ENCODE assay signal across 9 cellular contexts in the genomic region with DNA sequence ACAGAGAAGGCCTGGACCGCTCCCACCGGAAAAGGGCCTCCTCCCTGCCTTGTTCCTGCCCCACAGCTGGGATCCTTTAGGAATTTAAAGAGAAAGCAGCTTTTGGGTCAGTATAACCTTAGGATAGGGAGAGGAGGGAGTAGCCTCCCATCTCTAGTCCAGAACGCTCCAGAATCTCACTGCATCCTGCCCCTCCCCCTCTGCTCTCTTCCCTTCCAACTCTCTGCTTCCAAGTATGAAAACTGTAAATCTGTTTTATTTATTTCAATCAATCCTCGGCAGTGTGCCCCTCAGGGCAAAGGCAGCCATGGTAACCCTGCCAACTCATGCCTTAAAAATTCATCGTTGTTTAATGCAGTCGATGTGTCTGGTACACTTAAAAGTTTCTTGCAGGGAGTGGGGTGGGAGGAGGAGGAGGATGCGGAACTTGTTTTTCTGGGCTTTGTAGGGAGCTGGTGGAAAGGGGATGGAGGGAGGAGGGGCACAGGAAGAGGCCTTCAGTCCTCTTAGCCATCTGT. TPM values are rescaled to one million over a fixed set of nuclear protein-coding genes. Genes with fewer than 3 reads are reported as not detected.
DNase-seq lines count a peak whose midpoint lies in the region; ATAC-seq and TF ChIP-seq lines count a peak whose summit lies in the region.
"Had no signal": no experiment of that assay in that cellular context is flagged by ENCODE, and none has a peak within 500 bp of the region (broad histone marks: within the 10 kb centered on the region; RNA-seq: fewer than 3 reads in every experiment).

No MANE protein-coding gene starts in this region.

- TF ChIP-seq POLR2A in esophagus muscularis mucosa (IDR thresholded peaks at IDR 0.05; ENCODE audit: low read depth): no peak

- H3K79me2 ChIP-seq in trophoblast cell (ENCODE audit: control insufficient read depth, insufficient read depth, low read length, poor library complexity) (no peaks in the 10 kb centered on the region), neural progenitor cell (ENCODE audit: low read depth) (no peaks in the 10 kb centered on the region)

- intact Hi-C loops in esophagus muscularis mucosa (cut with DNase I): no loop called here

- peaks cover 4% of the 10 kb centered on the region for H3K36me3 Mint-ChIP-seq in neural progenitor cell

- H3K4me1 Mint-ChIP-seq in neural progenitor cell: peaks cover 46% of the 10 kb centered on the region

- H3K4me1 ChIP-seq in BLaER1 (peaks cover 45% of the 10 kb centered on the region), esophagus muscularis mucosa (peaks cover 67 to 96% (median 94%) of the 10 kb centered on the region in 4 donors), trophoblast cell (ENCODE audit: control insufficient read depth in 1 of 2, insufficient read depth in 2 of 2, low read length in 2 of 2) (peaks cover 33 to 39% of the 10 kb centered on the region in 2 experiments), neural progenitor cell (peaks cover 13% of the 10 kb centered on the region)

- no peaks in the 10 kb centered on the region for H3K9me3 ChIP-seq in BLaER1
- no peaks in the 10 kb centered on the region for H3K9me3 ChIP-seq in esophagus muscularis mucosa
- H3K9me3 ChIP-seq in trophoblast cell (ENCODE audit: insufficient read depth, low read depth, low read length): no peaks in the 10 kb centered on the region
- no peaks in the 10 kb centered on the region for H3K9me3 ChIP-seq in neural progenitor cell (ENCODE audit: low read depth)

- ATAC-seq in GM21576 (IDR thresholded peaks at IDR 0.05; ENCODE audit: unreplicated experiment): no peak

- peak overlapping the region; percentile 48 for H2BK12ac ChIP-seq in trophoblast cell (ENCODE audit: low read length)

- 23% methylated on average over 7 of the region's 7 CpGs for WGBS in esophagus muscularis mucosa
- WGBS in trophoblast cell (ENCODE audit: extremely low coverage, insufficient coverage, insufficient read length): no CpG with 5 or more reads among the region's 7 CpGs

- H3K27ac ChIP-seq in BLaER1: peak overlapping the region; percentile 26; the same call in 1 of the 2 replicates
- peak overlapping the region; percentile 91 to 99 (median 96) for H3K27ac ChIP-seq in esophagus muscularis mucosa (replicated peaks in 1 of 4)
- H3K27ac ChIP-seq in trophoblast cell (ENCODE audit: low read depth, low read length): peak overlapping the region; percentile 32
- H3K27ac ChIP-seq in neural progenitor cell: no peak overlapping the region

- H3K27me3 ChIP-seq in BLaER1: no peaks in the 10 kb centered on the region
- no peaks in the 10 kb centered on the region for H3K27me3 ChIP-seq in esophagus muscularis mucosa
- H3K27me3 ChIP-seq in trophoblast cell (ENCODE audit: insufficient read depth, low read length): no peaks in the 10 kb centered on the region
- H3K27me3 ChIP-seq in neural progenitor cell: no peaks in the 10 kb centered on the region

- no peaks in the 10 kb centered on the region for H4K20me1 ChIP-seq in BLaER1
- H4K20me1 ChIP-seq in neural progenitor cell (ENCODE audit: low read depth): peaks cover 23% of the 10 kb centered on the region

- no peak overlapping the region for H3K4ac ChIP-seq in trophoblast cell (ENCODE audit: low read depth, low read length)

- no peak overlapping the region for H2AFZ ChIP-seq in trophoblast cell (ENCODE audit: insufficient read depth, low read length, poor library complexity)
- H2AFZ ChIP-seq in neural progenitor cell (replicated peaks): no peak overlapping the region

- TF ChIP-seq EP300 in esophagus muscularis mucosa (IDR thresholded peaks at IDR 0.05): no peak

- H2BK5ac ChIP-seq in trophoblast cell (ENCODE audit: low read depth, low read length, poor library complexity): peak overlapping the region; percentile 3

- no peak overlapping the region for H3K4me3 Mint-ChIP-seq in neural progenitor cell

- H3K9me3 Mint-ChIP-seq in neural progenitor cell: no peaks in the 10 kb centered on the region

- no peak overlapping the region for H4K12ac ChIP-seq in trophoblast cell (ENCODE audit: low read depth, low read length)

- peak overlapping the region; percentile 56 for H4K91ac ChIP-seq in trophoblast cell (ENCODE audit: low read depth, low read length)

- no peaks in the 10 kb centered on the region for H3F3A ChIP-seq in neural progenitor cell (ENCODE audit: low read depth)

- H3K79me1 ChIP-seq in trophoblast cell (ENCODE audit: low read length): peaks cover 16% of the 10 kb centered on the region

- H3K27ac Mint-ChIP-seq in neural progenitor cell: no peak overlapping the region

- DNase-seq in RPMI7951 (ENCODE audit: low read depth) (peak; percentile 93), esophagus muscularis mucosa (ENCODE audit: extremely low spot score) (no peak), trophoblast cell (peak; percentile 58 to 82), neural progenitor cell (ENCODE audit: low spot score) (no peak), NOMO-1 treated with dmso at 0.1 percent for 144 hours (lab: John Stamatoyannopoulos, UW; ENCODE audit: unreplicated experiment) (no peak), occipital lobe (lab: John Stamatoyannopoulos, UW) (no peak)
- DNase-seq: DMS79 treated with DMSO at 0.1 percent for 48 hours had no signal

- no peak overlapping the region for H3K14ac ChIP-seq in trophoblast cell (ENCODE audit: low read length)

- H3K18ac ChIP-seq in trophoblast cell (ENCODE audit: low read length): peak overlapping the region; percentile 15

- peak overlapping the region; percentile 12 for H2BK120ac ChIP-seq in trophoblast cell (ENCODE audit: insufficient read depth, low read length, poor library complexity)

- H3K23ac ChIP-seq in trophoblast cell (ENCODE audit: low read length): no peak overlapping the region

- peaks cover 2% of the 10 kb centered on the region for H3K27me3 Mint-ChIP-seq in neural progenitor cell (ENCODE audit: insufficient read depth, low read depth)

- TF ChIP-seq CTCF in esophagus muscularis mucosa (IDR thresholded peaks at IDR 0.05): no peak
- no peak for TF ChIP-seq CTCF in neural progenitor cell (IDR thresholded peaks at IDR 0.05)

- H3K4me3 ChIP-seq in BLaER1: no peak overlapping the region
- peak overlapping the region in 1 of 4 donors; percentile 9 for H3K4me3 ChIP-seq in esophagus muscularis mucosa
- H3K4me3 ChIP-seq in trophoblast cell (ENCODE audit: low read depth, low read length): no peak overlapping the region
- H3K4me3 ChIP-seq in neural progenitor cell: no peak overlapping the region

- H3K36me3 ChIP-seq in BLaER1 (peaks cover 21% of the 10 kb centered on the region; the same call in 1 of the 2 replicates), esophagus muscularis mucosa (no peaks in the 10 kb centered on the region), trophoblast cell (ENCODE audit: control insufficient read depth in 1 of 2, insufficient read depth in 2 of 2, low read length in 2 of 2) (no peaks in the 10 kb centered on the region), neural progenitor cell (no peaks in the 10 kb centered on the region)

- no peak overlapping the region for H2AK5ac ChIP-seq in trophoblast cell (ENCODE audit: low read length)

- no peak overlapping the region for H3K4me2 ChIP-seq in BLaER1
- H3K4me2 ChIP-seq in trophoblast cell (ENCODE audit: low read length): no peak overlapping the region
- no peak overlapping the region for H3K4me2 ChIP-seq in neural progenitor cell

- peak overlapping the region; percentile 34 for H4K8ac ChIP-seq in trophoblast cell (ENCODE audit: low read depth, low read length)

- no peak overlapping the region for H3K9ac ChIP-seq in BLaER1
- H3K9ac ChIP-seq in trophoblast cell (ENCODE audit: low read length): no peak overlapping the region
- H3K9ac ChIP-seq in neural progenitor cell: no peak overlapping the region

RNA-seq across cellular contexts. Expression of gene MTSS2, which starts 21.2 kb away (rescaled TPM):
- total RNA-seq in RPMI7951 (2014; rRNA removed; shearing (Covaris generic)): 7.3 and 22.1 TPM in 2 replicates
- total RNA-seq in esophagus muscularis mucosa: 100 to 1,000 TPM in 2 of 4 donors, 10 to 100 TPM in 2; 74.9 to 238 (median 130) TPM
- polyA plus RNA-seq in trophoblast cell (2013): 164 and 171 TPM in 2 replicates
- 6.2 and 22.1 TPM in 2 replicates for total RNA-seq in neural progenitor cell (ENCODE audit: low replicate concordance)
- total RNA-seq in occipital lobe: 35.4 TPM

Comparison
In these comparisons a context has a peak if more than half of its experiments do, and no peak if none do; other contexts are left out.
1. DNase-seq: peak in RPMI7951 (single experiment) and trophoblast cell (2 of 2); none in esophagus muscularis mucosa (single experiment), neural progenitor cell (single experiment), NOMO-1 treated with dmso at 0.1 percent for 144 hours (single experiment) and occipital lobe (single experiment).